In the genomic region with DNA sequence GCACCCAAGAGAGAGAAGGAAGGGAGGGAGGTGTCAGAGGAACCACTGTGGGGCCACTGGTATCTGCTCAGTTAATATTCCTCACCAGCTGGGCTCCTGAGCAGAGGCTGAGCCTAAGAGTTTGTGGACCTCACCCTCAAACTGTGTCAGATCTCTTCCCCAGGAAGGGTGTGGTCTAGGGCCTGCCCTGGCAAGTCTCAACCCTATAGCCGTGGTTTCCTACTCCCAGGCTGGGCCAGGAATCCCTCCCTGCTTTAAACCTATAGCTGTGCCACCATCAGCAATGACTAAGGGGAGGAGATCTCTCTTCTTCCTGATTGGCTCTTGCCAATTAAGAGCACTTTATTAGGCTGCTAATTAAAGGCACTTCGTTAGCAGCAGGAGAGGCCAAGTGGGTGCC, we compare ENCODE assay signal across 16 cellular contexts. TPM values are rescaled to one million over a fixed set of nuclear protein-coding genes. Genes with fewer than 3 reads are reported as not detected.
A peak's percentile ranks its signal among the peaks of the same experiment; 100 is the strongest.
DNase-seq lines count a peak whose midpoint lies in the region; ATAC-seq and TF ChIP-seq lines count a peak whose summit lies in the region.
"Had no signal": no experiment of that assay in that cellular context is flagged by ENCODE, and none has a peak within 500 bp of the region (broad histone marks: within the 10 kb centered on the region; RNA-seq: fewer than 3 reads in every experiment).

No MANE protein-coding gene starts in this region.

- POLR2A ChIA-PET in CD4-positive, alpha-beta T cell (lab: Charles Lee): no interaction called here

- peaks cover 19% of the 10 kb centered on the region for H3K36me3 Mint-ChIP-seq in CD4-positive, alpha-beta T cell (ENCODE audit: low read depth)
- H3K36me3 Mint-ChIP-seq in GM23338 (ENCODE audit: low read depth): no peaks in the 10 kb centered on the region

- no peak overlapping the region for H3K4me2 ChIP-seq in GM23338
- H3K4me2 ChIP-seq: hepatocyte had no signal

- peaks cover 3% of the 10 kb centered on the region for H3K27me3 Mint-ChIP-seq in CD4-positive, alpha-beta T cell
- H3K27me3 Mint-ChIP-seq in GM23338 (ENCODE audit: insufficient read depth, low read depth, poor library complexity): peaks cover 5% of the 10 kb centered on the region

- H3K27me3 ChIP-seq in CD4-positive, alpha-beta T cell (ENCODE audit: control insufficient read depth, insufficient read depth, low read length): no peaks in the 10 kb centered on the region
- H3K27me3 ChIP-seq in GM23338 (ENCODE audit: insufficient read depth) (no peaks in the 10 kb centered on the region), SJCRH30 (no peaks in the 10 kb centered on the region)
- H3K27me3 ChIP-seq: hepatocyte had no signal

- H3K9me3 ChIP-seq in CD4-positive, alpha-beta T cell (ENCODE audit: control insufficient read depth, low read length): no peaks in the 10 kb centered on the region
- H3K9me3 ChIP-seq in SJCRH30 (replicated peaks): no peaks in the 10 kb centered on the region
- H3K9me3 ChIP-seq: HAP-1 had no signal

- peak; percentile 24 for TF ChIP-seq POLR2A in erythroblast (IDR thresholded peaks at IDR 0.05; ENCODE audit: low read length)

- ATAC-seq in CD4-positive, alpha-beta T cell (ENCODE audit: poor library complexity): peak; percentile 41
- ATAC-seq in GM23338 (peak; percentile 22), GM18870 (IDR thresholded peaks at IDR 0.05; ENCODE audit: unreplicated experiment) (no peak), HG03135 (IDR thresholded peaks at IDR 0.05; ENCODE audit: unreplicated experiment) (no peak)
- ATAC-seq: stimulated activated memory B cell treated with anti-CD40 and anti-IgM and Interleukin-4, amounts not matched to agents 10 μg/mL and 1 μg/mL and 100 μg/mL, for 72 hours had no signal

- no peak for DNase-seq in CD4-positive, alpha-beta T cell
- DNase-seq in GM23338 (ENCODE audit: low spot score) (no peak), SJCRH30 (peak; percentile 58 to 72), erythroblast (lab: John Stamatoyannopoulos, UW) (peak; percentile 67 to 74), middle frontal gyrus (ENCODE audit: extremely low spot score, low spot score) (no peak), NCI-H187 (lab: John Stamatoyannopoulos, UW) (no peak)
- DNase-seq: Calu3; NCI-H524; stimulated activated CD4-positive, alpha-beta T cell treated with anti-CD3 and anti-CD28 coated beads, Interleukin-1b, Interleukin-23, amount 100 ng/mL, for 48 hours had no signal

- no peaks in the 10 kb centered on the region for H3K9me2 ChIP-seq in GM23338 (ENCODE audit: insufficient read depth)

- peaks cover 23% of the 10 kb centered on the region for H3K4me1 Mint-ChIP-seq in CD4-positive, alpha-beta T cell (ENCODE audit: low read depth)
- peaks cover 2% of the 10 kb centered on the region; the same call in 2 of the 3 replicates for H3K4me1 Mint-ChIP-seq in GM23338
- H3K4me1 Mint-ChIP-seq: memory B cell had no signal

- no peak overlapping the region for H3K4me3 Mint-ChIP-seq in CD4-positive, alpha-beta T cell
- H3K4me3 Mint-ChIP-seq in GM23338: no peak overlapping the region
- H3K4me3 Mint-ChIP-seq: memory B cell; stimulated activated memory B cell treated with anti-CD40 and anti-IgM and Interleukin-4, amounts not matched to agents 10 μg/mL and 1 μg/mL and 100 μg/mL, for 72 hours had no signal

- TF ChIP-seq CTCF in CD4-positive, alpha-beta T cell (IDR thresholded peaks at IDR 0.05): no peak
- no peak for TF ChIP-seq CTCF in GM23338 (conservative IDR thresholded peaks at IDR 0.05; ENCODE audit: low read depth in 2 of 2)

- no peak overlapping the region for H3K27ac Mint-ChIP-seq in CD4-positive, alpha-beta T cell
- 0 out of 2 replicates have a peak overlapping the region, but pooled peaks have one; percentile 67 for H3K27ac Mint-ChIP-seq in GM23338
- H3K27ac Mint-ChIP-seq: memory B cell; stimulated activated memory B cell treated with anti-CD40 and anti-IgM and Interleukin-4, amounts not matched to agents 10 μg/mL and 1 μg/mL and 100 μg/mL, for 72 hours had no signal

- no peaks in the 10 kb centered on the region for H4K20me1 ChIP-seq in GM23338 (replicated peaks; ENCODE audit: insufficient read depth)

- intact Hi-C loops in CD4-positive, alpha-beta T cell (cut with DNase I, micrococcal nuclease): no loop called here

- no peak overlapping the region for H2AFZ ChIP-seq in GM23338
- H2AFZ ChIP-seq: hepatocyte, parathyroid adenoma had no signal

- no peaks in the 10 kb centered on the region for H3K79me2 ChIP-seq in GM23338 (replicated peaks; ENCODE audit: insufficient read depth)
- H3K79me2 ChIP-seq: hepatocyte, parathyroid adenoma had no signal

- H3F3A ChIP-seq in GM23338 (replicated peaks; ENCODE audit: low read depth): no peaks in the 10 kb centered on the region

- H3K4me3 ChIP-seq in GM23338 (no peak overlapping the region), SJCRH30 (no peak overlapping the region)
- H3K4me3 ChIP-seq: HAP-1, hepatocyte had no signal

- H3K36me3 ChIP-seq in GM23338 (ENCODE audit: insufficient read depth): no peaks in the 10 kb centered on the region
- H3K36me3 ChIP-seq in SJCRH30: no peaks in the 10 kb centered on the region
- H3K36me3 ChIP-seq: HAP-1 had no signal

- H3K9me3 Mint-ChIP-seq in CD4-positive, alpha-beta T cell: no peaks in the 10 kb centered on the region
- H3K9me3 Mint-ChIP-seq in GM23338: no peaks in the 10 kb centered on the region; the same call in 2 of the 3 replicates
- H3K9me3 Mint-ChIP-seq: memory B cell; stimulated activated memory B cell treated with anti-CD40 and anti-IgM and Interleukin-4, amounts not matched to agents 10 μg/mL and 1 μg/mL and 100 μg/mL, for 72 hours had no signal

- no peaks in the 10 kb centered on the region for H3K4me1 ChIP-seq in GM23338 (ENCODE audit: insufficient read depth)
- H3K4me1 ChIP-seq in SJCRH30: peaks cover 8% of the 10 kb centered on the region
- H3K4me1 ChIP-seq: HAP-1, parathyroid adenoma had no signal

- CTCF ChIA-PET in CD4-positive, alpha-beta T cell (lab: Charles Lee): interaction anchor here (1.2 kb wide), 1 partner anchor 12 kb away, joined by 3 read pairs; no protein-coding TSS in a partner anchor

- no peak overlapping the region for H3K27ac ChIP-seq in CD4-positive, alpha-beta T cell (ENCODE audit: low read depth, low read length)
- H3K27ac ChIP-seq in GM23338 (ENCODE audit: low read depth): no peak overlapping the region
- no peak overlapping the region for H3K27ac ChIP-seq in SJCRH30
- H3K27ac ChIP-seq: hepatocyte, parathyroid adenoma had no signal

TF ChIP-seq in GM23338, 12 proteins besides CTCF, POLR2A, EP300 and RAD21:
- TF ChIP-seq, protein P1, sequence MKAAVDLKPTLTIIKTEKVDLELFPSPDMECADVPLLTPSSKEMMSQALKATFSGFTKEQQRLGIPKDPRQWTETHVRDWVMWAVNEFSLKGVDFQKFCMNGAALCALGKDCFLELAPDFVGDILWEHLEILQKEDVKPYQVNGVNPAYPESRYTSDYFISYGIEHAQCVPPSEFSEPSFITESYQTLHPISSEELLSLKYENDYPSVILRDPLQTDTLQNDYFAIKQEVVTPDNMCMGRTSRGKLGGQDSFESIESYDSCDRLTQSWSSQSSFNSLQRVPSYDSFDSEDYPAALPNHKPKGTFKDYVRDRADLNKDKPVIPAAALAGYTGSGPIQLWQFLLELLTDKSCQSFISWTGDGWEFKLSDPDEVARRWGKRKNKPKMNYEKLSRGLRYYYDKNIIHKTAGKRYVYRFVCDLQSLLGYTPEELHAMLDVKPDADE (IDR thresholded peaks at IDR 0.05): no peak
- no peak for TF ChIP-seq ZNF114 (CRISPR knock-in tag; IDR thresholded peaks at IDR 0.05)
- no peak for TF ChIP-seq STAT1 (IDR thresholded peaks at IDR 0.05; ENCODE audit: unreplicated experiment)

RNA-seq across cellular contexts. Expression of a gene that starts 29.9 kb away (rescaled TPM):
- 10 to 100 TPM; 23.3 to 24.3 TPM for total RNA-seq in CD4-positive, alpha-beta T cell
- total RNA-seq in GM23338 (2014; rRNA removed; shearing (Covaris generic)): 24.0 and 24.3 TPM in 2 replicates
- 17.3 and 18.2 TPM in 2 replicates for polyA plus RNA-seq in GM23338 (2016; fragmentation: Nextera tagmentation; extraction: Ambion mirVana)
- 10.5 and 12.6 TPM in 2 replicates for total RNA-seq in SJCRH30 (2014; rRNA removed; shearing (Covaris generic))

RNA-seq across cellular contexts. Expression of a gene that starts 29.9 kb away (rescaled TPM):
- under 1 TPM; 0.31 to 0.96 TPM for total RNA-seq in CD4-positive, alpha-beta T cell
- 22.5 and 48.4 TPM in 2 replicates for total RNA-seq in GM23338 (2014; rRNA removed; shearing (Covaris generic))
- polyA plus RNA-seq in GM23338 (2016; fragmentation: Nextera tagmentation; extraction: Ambion mirVana): 36.3 and 38.1 TPM in 2 replicates
- 35.7 and 36.2 TPM in 2 replicates for total RNA-seq in SJCRH30 (2014; rRNA removed; shearing (Covaris generic))

Comparison
In these comparisons a context has a peak if more than half of its experiments do, and no peak if none do; other contexts are left out.
1. ATAC-seq: peak in CD4-positive, alpha-beta T cell (single experiment) and GM23338 (single experiment); none in GM18870 (single experiment) and HG03135 (single experiment).
2. DNase-seq: peak in SJCRH30 (2 of 2) and erythroblast (2 of 2); none in CD4-positive, alpha-beta T cell (0 of 10), GM23338 (single experiment), middle frontal gyrus (single experiment) and NCI-H187 (0 of 2).
3. RNA of a gene that starts 29.9 kb away (total RNA-seq): 35.7 to 36.2 TPM in SJCRH30 and 22.5 to 48.4 TPM in GM23338; 0.31 to 0.96 TPM in CD4-positive, alpha-beta T cell; every median in the first group is over 10 times any median in the second.